33 cellular contexts compared by ENCODE assay signal in the genomic region with DNA sequence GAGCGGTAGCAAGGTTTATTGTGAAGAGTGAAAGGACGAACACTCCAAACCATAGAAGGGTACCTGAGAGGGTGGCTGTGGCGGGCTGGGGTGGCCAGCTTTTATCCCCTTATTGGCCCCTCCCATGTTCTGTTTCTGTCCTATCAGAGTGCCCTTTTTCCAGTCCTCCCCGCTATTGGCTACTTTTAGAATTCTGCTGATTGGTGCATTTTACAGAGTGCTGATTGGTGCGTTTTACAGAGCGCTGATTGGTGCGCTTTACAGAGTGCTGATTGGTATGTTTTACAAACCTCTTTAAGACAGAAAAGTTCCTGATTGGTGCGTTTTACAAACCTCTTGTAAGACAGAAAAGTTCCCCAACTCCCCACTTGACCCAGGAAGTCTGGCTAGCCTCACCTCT. TPM values are rescaled to one million over a fixed set of nuclear protein-coding genes. Genes with fewer than 3 reads are reported as not detected.
"Had no signal": no experiment of that assay in that cellular context is flagged by ENCODE, and none has a peak within 500 bp of the region (broad histone marks: within the 10 kb centered on the region; RNA-seq: fewer than 3 reads in every experiment).

No MANE protein-coding gene starts in this region.

- H3K36me3 ChIP-seq: left lung, neural progenitor cell, neutrophil, sigmoid colon, spleen, suprapubic skin, tibial nerve, uterus had no signal

- FAIRE-seq: islet of Langerhans, kidney, small intestine had no signal

- H3K27me3 ChIP-seq: neural progenitor cell, sigmoid colon, tibial nerve, uterus had no signal

- H3K4me2 ChIP-seq: neural progenitor cell had no signal

- H3K9me3 ChIP-seq: neutrophil, sigmoid colon, suprapubic skin, uterus had no signal

- DNase-seq: hypothalamus; immature natural killer cell; kidney; left colon; left lung; mesendoderm; naive B cell; natural killer cell; nephron progenitor cell; occipital lobe; psoas muscle; sigmoid colon; small intestine; spleen; stimulated activated CD4-positive, alpha-beta T cell treated with anti-CD3 and anti-CD28 coated beads, Interleukin-4, amount 100 ng/mL, for 24 hours; stimulated activated naive CD4-positive, alpha-beta T cell; uterus had no signal

- H3K27ac ChIP-seq: left lung, neural progenitor cell, neutrophil, parathyroid adenoma, psoas muscle, sigmoid colon, spleen, suprapubic skin, tibial nerve, uterus had no signal

- H3K4me3 ChIP-seq: left lung, lung, neural progenitor cell, psoas muscle, sigmoid colon, spleen, suprapubic skin, tibial nerve, uterus had no signal

- H3K4me1 ChIP-seq: left lung, neural progenitor cell, parathyroid adenoma, sigmoid colon, spleen, suprapubic skin, tibial nerve, uterus had no signal

- ATAC-seq: left colon; left lung; natural killer cell; psoas muscle; stimulated activated effector memory CD8-positive, alpha-beta T cell treated with anti-CD3 and anti-CD28 coated beads, Interleukin-12 subunit alpha, Interleukin-12 subunit beta, amount 100 ng/mL, for 72 hours had no signal

RNA-seq across cellular contexts. Expression of gene GSG1L2, which starts 12.5 kb away (rescaled TPM):
- total RNA-seq: kidney, left colon, left lung, lower leg skin, lung, mesothelial cell of epicardium, mononuclear cell, natural killer cell, occipital lobe, osteocyte, posterior vena cava, psoas muscle, sigmoid colon, spleen, subcutaneous adipose tissue, suprapubic skin, tibial nerve, ureter, uterus had no signal
- polyA plus RNA-seq: immature natural killer cell, lung, psoas muscle, sigmoid colon, small intestine, spleen, thymus had no signal

RNA-seq across cellular contexts. Expression of gene GLP2R, which starts 16.3 kb away (rescaled TPM):
- total RNA-seq: kidney, mononuclear cell, natural killer cell, occipital lobe had no signal
- polyA plus RNA-seq: immature natural killer cell had no signal

RNA-seq across cellular contexts. Expression of gene DHRS7C, which starts 18.0 kb away (rescaled TPM):
- total RNA-seq: kidney, left lung, lower leg skin, lung, mesothelial cell of epicardium, mononuclear cell, natural killer cell, occipital lobe, osteocyte, posterior vena cava, sigmoid colon, spleen, subcutaneous adipose tissue, suprapubic skin, tibial nerve, ureter, uterus had no signal
- polyA plus RNA-seq: immature natural killer cell, lung had no signal
